Comparison of ENCODE assay signal across 8 cellular contexts in the genomic region with DNA sequence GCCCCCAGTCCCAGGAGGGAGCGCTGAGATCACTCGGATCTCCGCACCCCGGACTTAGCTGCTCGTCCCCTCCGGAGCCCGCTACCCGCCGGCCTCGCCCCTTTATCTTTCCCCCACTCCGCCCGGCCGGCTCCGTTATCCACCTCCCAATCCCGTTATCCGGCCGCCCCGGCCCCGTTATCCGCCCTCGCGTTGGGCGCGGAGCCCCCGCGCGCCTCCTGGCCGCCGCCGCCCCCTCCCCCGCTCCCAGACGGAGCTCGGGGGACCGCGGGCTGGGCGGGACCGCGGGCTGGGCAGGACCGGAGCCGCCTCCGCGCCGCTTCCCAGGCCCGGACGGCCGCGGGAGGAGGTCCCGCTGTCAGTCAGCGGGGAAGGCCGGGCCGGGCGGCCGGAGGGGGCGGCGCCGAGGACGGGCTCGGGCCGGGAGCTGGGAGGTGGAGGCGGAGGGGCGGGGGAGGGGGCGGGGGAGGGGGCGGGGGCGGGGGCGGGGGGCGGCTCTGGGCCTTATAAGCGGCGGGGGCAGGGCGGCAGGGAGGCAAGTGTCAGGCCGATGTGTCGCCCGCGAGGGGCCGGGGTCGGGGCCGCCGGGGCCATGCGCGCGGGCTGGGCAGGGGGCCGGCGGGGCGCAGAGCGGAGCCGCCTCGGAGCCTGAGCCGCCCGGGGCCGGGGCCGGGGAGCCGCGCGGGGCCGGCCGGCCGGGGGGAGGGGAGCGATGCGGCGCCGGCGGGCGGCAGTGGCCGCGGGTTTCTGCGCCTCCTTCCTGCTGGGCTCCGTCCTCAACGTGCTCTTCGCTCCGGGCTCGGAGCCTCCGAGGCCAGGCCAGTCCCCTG. TPM values are rescaled to one million over a fixed set of nuclear protein-coding genes. Genes with fewer than 3 reads are reported as not detected.
DNase-seq lines count a peak whose midpoint lies in the region; ATAC-seq and TF ChIP-seq lines count a peak whose summit lies in the region.

A gene with protein sequence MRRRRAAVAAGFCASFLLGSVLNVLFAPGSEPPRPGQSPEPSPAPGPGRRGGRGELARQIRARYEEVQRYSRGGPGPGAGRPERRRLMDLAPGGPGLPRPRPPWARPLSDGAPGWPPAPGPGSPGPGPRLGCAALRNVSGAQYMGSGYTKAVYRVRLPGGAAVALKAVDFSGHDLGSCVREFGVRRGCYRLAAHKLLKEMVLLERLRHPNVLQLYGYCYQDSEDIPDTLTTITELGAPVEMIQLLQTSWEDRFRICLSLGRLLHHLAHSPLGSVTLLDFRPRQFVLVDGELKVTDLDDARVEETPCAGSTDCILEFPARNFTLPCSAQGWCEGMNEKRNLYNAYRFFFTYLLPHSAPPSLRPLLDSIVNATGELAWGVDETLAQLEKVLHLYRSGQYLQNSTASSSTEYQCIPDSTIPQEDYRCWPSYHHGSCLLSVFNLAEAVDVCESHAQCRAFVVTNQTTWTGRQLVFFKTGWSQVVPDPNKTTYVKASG (plus strand): TSS at position 534 of the 830 bp plus-strand sequence. CDS start 179 bp downstream, at position 713.

- peaks cover 0 to 6% (median 0%) of the 10 kb centered on the region in 9 donors for H3K36me3 ChIP-seq in heart left ventricle

- peak in 1 of 2 donors; percentile 66 for TF ChIP-seq POLR2A in heart left ventricle (IDR thresholded peaks at IDR 0.05)

- H3K27me3 ChIP-seq in heart left ventricle, result peaks cover 0 to 39% (median 0%) of the 10 kb centered on the region in 9 donors

- H3K4me3 ChIP-seq in heart left ventricle, result peak within 1 kb of the TSS; percentile 66 to 96 (median 80)

- H3K9me3 ChIP-seq in heart left ventricle, result no peaks in the 10 kb centered on the region

- intact Hi-C loops in heart left ventricle (cut with DNase I), result loop anchor here in 4 of 10 donors (5.0 to 10.0 kb wide), 3 partner anchors 93 to 115 kb away; no protein-coding TSS in a partner anchor

- CTCF ChIA-PET in HEK293T (lab: Yijun Ruan, JAX), result no interaction called here

- peak; percentile 76 to 90 (median 86) for ATAC-seq in heart left ventricle
- ATAC-seq in omental fat pad (ENCODE audit: low FRiP score), result peak; percentile 83

- peaks cover 3 to 61% (median 22%) of the 10 kb centered on the region in 12 donors for H3K4me1 ChIP-seq in heart left ventricle

- TF ChIP-seq CTCF in heart left ventricle (IDR thresholded peaks at IDR 0.05) (no peak), omental fat pad (IDR thresholded peaks at IDR 0.05) (no peak)

- POLR2A ChIA-PET in HEK293T (lab: Yijun Ruan, JAX), result interaction anchor here (0.6 to 3.5 kb wide), 19 partner anchors 9 to 410 kb away, joined by 3 to 23 read pairs (median 4); no protein-coding TSS in a partner anchor

- DNase-seq in NCI-H748 (lab: John Stamatoyannopoulos, UW; ENCODE audit: unreplicated experiment), result peak; percentile 54
- no peak for DNase-seq in NCI-H748 treated with DMSO at 0.1 percent for 48 hours (lab: John Stamatoyannopoulos, UW)
- DNase-seq in HEK293T (ENCODE audit: extremely low spot score), result peak; percentile 90
- DNase-seq in NCI-H460 (ENCODE audit: extremely low read depth, low read depth), result peak; percentile 67
- peak; percentile 84 for DNase-seq in amniotic epithelial cell (ENCODE audit: low read depth)
- DNase-seq in heart left ventricle, result peak; percentile 90 to 93 (median 90)
- DNase-seq in omental fat pad (ENCODE audit: low spot score), result no peak
- no peak for DNase-seq in activated CD4-positive, CD25-positive, alpha-beta regulatory T cell treated with anti-CD3 and anti-CD28 coated beads, Interleukin-2, amount 50 U/mL, for 72 hours

- 0 to 1% (median 1%) methylated on average over 10 to 105 of the region's 111 CpGs for WGBS in heart left ventricle, 4 donors

- peak within 1 kb of the TSS; percentile 82 to 98 (median 91) for H3K27ac ChIP-seq in heart left ventricle

TF ChIP-seq in HEK293T, 16 proteins besides CTCF, POLR2A, EP300 and RAD21:
- TF ChIP-seq, protein P1, sequence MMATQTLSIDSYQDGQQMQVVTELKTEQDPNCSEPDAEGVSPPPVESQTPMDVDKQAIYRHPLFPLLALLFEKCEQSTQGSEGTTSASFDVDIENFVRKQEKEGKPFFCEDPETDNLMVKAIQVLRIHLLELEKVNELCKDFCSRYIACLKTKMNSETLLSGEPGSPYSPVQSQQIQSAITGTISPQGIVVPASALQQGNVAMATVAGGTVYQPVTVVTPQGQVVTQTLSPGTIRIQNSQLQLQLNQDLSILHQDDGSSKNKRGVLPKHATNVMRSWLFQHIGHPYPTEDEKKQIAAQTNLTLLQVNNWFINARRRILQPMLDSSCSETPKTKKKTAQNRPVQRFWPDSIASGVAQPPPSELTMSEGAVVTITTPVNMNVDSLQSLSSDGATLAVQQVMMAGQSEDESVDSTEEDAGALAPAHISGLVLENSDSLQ (IDR thresholded peaks at IDR 0.05), result peak; percentile 68
- TF ChIP-seq ELF4 (IDR thresholded peaks at IDR 0.05) (no peak), CTBP1 (IDR thresholded peaks at IDR 0.05; ENCODE audit: borderline replicate concordance) (no peak)

RNA-seq across cellular contexts. Expression of the gene that starts here (rescaled TPM):
- 1.9 and 2.1 TPM in 2 replicates for total RNA-seq in NCI-H460 (2014; rRNA removed; shearing (Covaris generic))
- 4.9 and 13.4 TPM in 2 replicates for polyA plus RNA-seq in NCI-H460 (2014; cell fraction: nucleus; rRNA removed)
- 100 to 1,000 TPM in 1 of 9 donors, 10 to 100 TPM in 8; 22.7 to 124 (median 53.0) TPM for total RNA-seq in heart left ventricle
- 10 to 100 TPM; 62.4 to 84.2 TPM for polyA plus RNA-seq in heart left ventricle
- 100 to 1,000 TPM in 3 of 4 donors, 10 to 100 TPM in 1; 72.6 to 307 (median 149) TPM for total RNA-seq in omental fat pad

Comparison
In these comparisons a context has a peak if more than half of its experiments do, and no peak if none do; other contexts are left out.
1. DNase-seq: peak in NCI-H748 (single experiment), HEK293T (single experiment), NCI-H460 (single experiment), amniotic epithelial cell (single experiment) and heart left ventricle (5 of 5); none in NCI-H748 treated with DMSO at 0.1 percent for 48 hours (single experiment), omental fat pad (single experiment) and activated CD4-positive, CD25-positive, alpha-beta regulatory T cell treated with anti-CD3 and anti-CD28 coated beads, Interleukin-2, amount 50 U/mL, for 72 hours (single experiment).